Comparison of ENCODE assay signal across 1 cellular context in genomic region chr1:219991511-219991810, GRCh38.
TF ChIP-seq lines count a peak whose summit lies in the region.

No MANE protein-coding gene starts in this region.

TF ChIP-seq in WTC11, 78 proteins besides CTCF, POLR2A, EP300 and RAD21 (continued from another document):
- TF ChIP-seq AR (CRISPR knock-in tag; IDR thresholded peaks at IDR 0.05), result no peak
- TF ChIP-seq SP1 (CRISPR knock-in tag; conservative IDR thresholded peaks at IDR 0.05), result no peak
- TF ChIP-seq ERG (CRISPR knock-in tag; IDR thresholded peaks at IDR 0.05), result no peak
